In genomic region chr13:100904293-100904976, GRCh38 we compare ENCODE assay signal across 39 cellular contexts.
"Had no signal": no experiment of that assay in that cellular context is flagged by ENCODE, and none has a peak within 500 bp of the region (broad histone marks: within the 10 kb centered on the region; RNA-seq: fewer than 3 reads in every experiment).

No MANE protein-coding gene starts in this region.

- H3K4me1 Mint-ChIP-seq: activated naive CD4-positive, alpha-beta T cell treated with anti-CD3 and anti-CD28 coated beads, Interleukin-2, amount 10 ng/mL, durations not matched to agents 7 days and 5 days; activated naive CD4-positive, alpha-beta T cell treated with anti-CD3 and anti-CD28 coated beads, Interleukin-2, amount 50 U/mL, for 24 hours; activated naive CD8-positive, alpha-beta T cell treated with anti-CD3 and anti-CD28 coated beads for 36 hours; activated naive CD8-positive, alpha-beta T cell treated with anti-CD3 and anti-CD28 coated beads, Interleukin-2, amount 10 ng/mL, durations not matched to agents 7 days and 5 days; activated naive CD8-positive, alpha-beta T cell treated with anti-CD3 and anti-CD28 coated beads, Interleukin-2, amount 50 U/mL, for 24 hours; activated T-helper 17 cell treated with anti-CD3 and anti-CD28 coated beads, Interleukin-2, amount 50 U/mL, for 72 hours; brain; central memory CD8-positive, alpha-beta T cell had no signal

- DNase-seq: activated effector memory CD4-positive, alpha-beta T cell treated with anti-CD3 and anti-CD28 coated beads, Interleukin-2, amount 50 U/mL, for 16 hours; activated effector memory CD4-positive, alpha-beta T cell treated with Interleukin-2 at 50 U/mL for 16 hours; activated gamma-delta T cell; activated gamma-delta T cell treated with Interleukin-2 at 50 U/mL for 16 hours; activated naive CD4-positive, alpha-beta T cell; activated naive CD4-positive, alpha-beta T cell treated with anti-CD3 and anti-CD28 coated beads for 36 hours; activated naive CD4-positive, alpha-beta T cell treated with anti-CD3 and anti-CD28 coated beads, Interleukin-2, amount 10 ng/mL, durations not matched to agents 7 days and 5 days; activated naive CD4-positive, alpha-beta T cell treated with anti-CD3 and anti-CD28 coated beads, Interleukin-2, amount 50 U/mL, for 16 hours; activated naive CD4-positive, alpha-beta T cell treated with Interleukin-2 at 50 U/mL for 16 hours; activated naive CD8-positive, alpha-beta T cell treated with anti-CD3 and anti-CD28 coated beads for 36 hours; activated naive CD8-positive, alpha-beta T cell treated with anti-CD3 and anti-CD28 coated beads, Interleukin-2, amount 10 ng/mL, durations not matched to agents 7 days and 5 days; activated naive CD8-positive, alpha-beta T cell treated with anti-CD3 and anti-CD28 coated beads, Interleukin-2, amount 50 U/mL, for 24 hours; activated T-cell treated with anti-CD3 and anti-CD28 coated beads, Interleukin-2, amount 50 U/mL, for 24 hours; activated T-cell treated with anti-CD3 and anti-CD28 coated beads, Interleukin-2, amount 50 U/mL, for 4 hours; activated T-cell treated with anti-CD3 and anti-CD28 coated beads, Interleukin-2, amount 50 U/mL, for 48 hours; activated T-cell treated with anti-CD3 and anti-CD28 coated beads, Interleukin-2, amount 50 U/mL, for 72 hours; adrenal gland; amniotic stem cell; amygdala; anterior cingulate cortex; aorta; body of pancreas; brain microvascular endothelial cell; caudate nucleus; central memory CD4-positive, alpha-beta T cell; cerebellar nuclear complex had no signal

- H3K36me3 Mint-ChIP-seq: activated naive CD4-positive, alpha-beta T cell treated with anti-CD3 and anti-CD28 coated beads, Interleukin-2, amount 10 ng/mL, durations not matched to agents 7 days and 5 days; activated naive CD4-positive, alpha-beta T cell treated with anti-CD3 and anti-CD28 coated beads, Interleukin-2, amount 50 U/mL, for 24 hours; activated naive CD4-positive, alpha-beta T cell treated with anti-CD3 and anti-CD28 coated beads, Interleukin-2, amount 50 U/mL, for 72 hours; activated naive CD8-positive, alpha-beta T cell; activated naive CD8-positive, alpha-beta T cell treated with anti-CD3 and anti-CD28 coated beads for 36 hours; activated naive CD8-positive, alpha-beta T cell treated with anti-CD3 and anti-CD28 coated beads, Interleukin-2, amount 10 ng/mL, durations not matched to agents 7 days and 5 days; brain had no signal

- H3K4me1 ChIP-seq: adrenal gland, ascending aorta, body of pancreas, breast epithelium had no signal

- H3K4me3 Mint-ChIP-seq: activated naive CD4-positive, alpha-beta T cell treated with anti-CD3 and anti-CD28 coated beads for 36 hours; activated naive CD4-positive, alpha-beta T cell treated with anti-CD3 and anti-CD28 coated beads, Interleukin-2, amount 10 ng/mL, durations not matched to agents 7 days and 5 days; activated naive CD4-positive, alpha-beta T cell treated with anti-CD3 and anti-CD28 coated beads, Interleukin-2, amount 50 U/mL, for 24 hours; activated naive CD8-positive, alpha-beta T cell; activated naive CD8-positive, alpha-beta T cell treated with anti-CD3 and anti-CD28 coated beads for 36 hours; activated naive CD8-positive, alpha-beta T cell treated with anti-CD3 and anti-CD28 coated beads, Interleukin-2, amount 10 ng/mL, durations not matched to agents 7 days and 5 days; activated naive CD8-positive, alpha-beta T cell treated with anti-CD3 and anti-CD28 coated beads, Interleukin-2, amount 50 U/mL, for 24 hours; activated T-cell treated with anti-CD3 and anti-CD28 coated beads, Interleukin-2, amount 50 U/mL, for 24 hours; activated T-cell treated with anti-CD3 and anti-CD28 coated beads, Interleukin-2, amount 50 U/mL, for 4 hours; activated T-cell treated with anti-CD3 and anti-CD28 coated beads, Interleukin-2, amount 50 U/mL, for 72 hours; activated T-helper 1 cell treated with anti-CD3 and anti-CD28 coated beads, Interleukin-12 subunit alpha, Interleukin-12 subunit beta, Interleukin-2, Interleukin-4 antibody, amounts not matched to agents 30 ng/mL and 10 ng/mL and 1 ng/mL, durations not matched to agents 14 hours and 24 hours and 36 hours; activated T-helper 17 cell treated with anti-CD3 and anti-CD28 coated beads, Interleukin-2, amount 50 U/mL, for 72 hours; brain; central memory CD8-positive, alpha-beta T cell had no signal

- H3K4me3 ChIP-seq: adrenal gland, ascending aorta, body of pancreas, breast epithelium, cardiac muscle cell had no signal

- H3K9me3 ChIP-seq: adrenal gland, ascending aorta, body of pancreas, breast epithelium had no signal

- H3K27ac ChIP-seq: adrenal gland, ascending aorta, body of pancreas, brain microvascular endothelial cell, breast epithelium, cardiac muscle cell had no signal

- FAIRE-seq: astrocyte, bronchial epithelial cell had no signal

- ATAC-seq: activated naive CD4-positive, alpha-beta T cell treated with anti-CD3 and anti-CD28 coated beads, Interleukin-2, amount 50 U/mL, for 72 hours; activated naive CD8-positive, alpha-beta T cell treated with anti-CD3 and anti-CD28 coated beads, Interleukin-2, amount 50 U/mL, for 24 hours; activated T-cell treated with anti-CD3 and anti-CD28 coated beads, Interleukin-2, amount 50 U/mL, for 4 hours; activated T-cell treated with anti-CD3 and anti-CD28 coated beads, Interleukin-2, amount 50 U/mL, for 72 hours; activated T-helper 17 cell treated with anti-CD3 and anti-CD28 coated beads, Interleukin-2, amount 50 U/mL, for 72 hours; body of pancreas had no signal

- H3K27ac Mint-ChIP-seq: activated naive CD4-positive, alpha-beta T cell treated with anti-CD3 and anti-CD28 coated beads for 36 hours; activated naive CD4-positive, alpha-beta T cell treated with anti-CD3 and anti-CD28 coated beads, Interleukin-2, amount 10 ng/mL, durations not matched to agents 7 days and 5 days; activated naive CD4-positive, alpha-beta T cell treated with anti-CD3 and anti-CD28 coated beads, Interleukin-2, amount 50 U/mL, for 24 hours; activated naive CD4-positive, alpha-beta T cell treated with anti-CD3 and anti-CD28 coated beads, Interleukin-2, amount 50 U/mL, for 72 hours; activated naive CD8-positive, alpha-beta T cell; activated naive CD8-positive, alpha-beta T cell treated with anti-CD3 and anti-CD28 coated beads for 36 hours; activated naive CD8-positive, alpha-beta T cell treated with anti-CD3 and anti-CD28 coated beads, Interleukin-2, amount 10 ng/mL, durations not matched to agents 7 days and 5 days; activated naive CD8-positive, alpha-beta T cell treated with anti-CD3 and anti-CD28 coated beads, Interleukin-2, amount 50 U/mL, for 24 hours; activated T-cell treated with anti-CD3 and anti-CD28 coated beads, Interleukin-2, amount 50 U/mL, for 24 hours; activated T-cell treated with anti-CD3 and anti-CD28 coated beads, Interleukin-2, amount 50 U/mL, for 72 hours; activated T-helper 1 cell treated with anti-CD3 and anti-CD28 coated beads, Interleukin-12 subunit alpha, Interleukin-12 subunit beta, Interleukin-2, Interleukin-4 antibody, amounts not matched to agents 30 ng/mL and 10 ng/mL and 1 ng/mL, durations not matched to agents 14 hours and 24 hours and 36 hours; activated T-helper 17 cell treated with anti-CD3 and anti-CD28 coated beads, Interleukin-2, amount 50 U/mL, for 72 hours; activated T-helper 2 cell treated with anti-CD3 and anti-CD28 coated beads, Interferon-gamma antibody, Interleukin-2, Interleukin-4, amounts not matched to agents 10 μg/mL and 5 μg/mL and 100 μg/mL, durations not matched to agents 14 hours and 24 hours and 36 hours; brain had no signal

- H3K27me3 ChIP-seq: adrenal gland, ascending aorta, body of pancreas, brain microvascular endothelial cell, breast epithelium, cardiac muscle cell had no signal

- H3K36me3 ChIP-seq: adrenal gland, ascending aorta, brain microvascular endothelial cell, breast epithelium, cardiac muscle cell had no signal

- H3K9me3 Mint-ChIP-seq: activated naive CD4-positive, alpha-beta T cell treated with anti-CD3 and anti-CD28 coated beads for 36 hours; activated naive CD4-positive, alpha-beta T cell treated with anti-CD3 and anti-CD28 coated beads, Interleukin-2, amount 10 ng/mL, durations not matched to agents 7 days and 5 days; activated naive CD4-positive, alpha-beta T cell treated with anti-CD3 and anti-CD28 coated beads, Interleukin-2, amount 50 U/mL, for 24 hours; activated naive CD4-positive, alpha-beta T cell treated with anti-CD3 and anti-CD28 coated beads, Interleukin-2, amount 50 U/mL, for 72 hours; activated naive CD8-positive, alpha-beta T cell treated with anti-CD3 and anti-CD28 coated beads for 36 hours; activated naive CD8-positive, alpha-beta T cell treated with anti-CD3 and anti-CD28 coated beads, Interleukin-2, amount 10 ng/mL, durations not matched to agents 7 days and 5 days; activated naive CD8-positive, alpha-beta T cell treated with anti-CD3 and anti-CD28 coated beads, Interleukin-2, amount 50 U/mL, for 24 hours; activated T-cell treated with anti-CD3 and anti-CD28 coated beads, Interleukin-2, amount 50 U/mL, for 24 hours; activated T-cell treated with anti-CD3 and anti-CD28 coated beads, Interleukin-2, amount 50 U/mL, for 4 hours; activated T-cell treated with anti-CD3 and anti-CD28 coated beads, Interleukin-2, amount 50 U/mL, for 72 hours; activated T-helper 1 cell treated with anti-CD3 and anti-CD28 coated beads, Interleukin-12 subunit alpha, Interleukin-12 subunit beta, Interleukin-2, Interleukin-4 antibody, amounts not matched to agents 30 ng/mL and 10 ng/mL and 1 ng/mL, durations not matched to agents 14 hours and 24 hours and 36 hours; activated T-helper 17 cell treated with anti-CD3 and anti-CD28 coated beads, Interleukin-2, amount 50 U/mL, for 72 hours; activated T-helper 2 cell treated with anti-CD3 and anti-CD28 coated beads, Interferon-gamma antibody, Interleukin-2, Interleukin-4, amounts not matched to agents 10 μg/mL and 5 μg/mL and 100 μg/mL, durations not matched to agents 14 hours and 24 hours and 36 hours; central memory CD8-positive, alpha-beta T cell had no signal
